13 cellular contexts compared by ENCODE assay signal in the genomic region with DNA sequence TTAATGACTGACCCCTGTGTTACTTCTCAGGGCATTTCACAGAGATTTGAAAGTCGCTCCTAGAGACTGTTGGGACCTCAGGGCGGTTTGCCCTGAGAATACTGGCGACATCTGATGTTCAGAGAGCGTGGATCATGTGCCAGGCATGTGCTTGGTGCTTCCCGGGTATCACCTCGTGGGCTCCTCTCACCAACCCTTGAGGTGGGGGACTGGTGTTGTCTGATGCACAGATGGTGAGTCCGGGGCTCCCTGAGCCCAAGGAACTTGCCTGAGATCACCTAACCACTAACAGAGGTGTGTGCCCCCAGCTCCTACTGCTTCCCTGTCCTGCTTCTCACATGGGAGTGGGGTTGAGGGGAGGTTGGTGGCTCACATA. TPM values are rescaled to one million over a fixed set of nuclear protein-coding genes. Genes with fewer than 3 reads are reported as not detected.
DNase-seq lines count a peak whose midpoint lies in the region; ATAC-seq, FAIRE-seq and TF ChIP-seq lines count a peak whose summit lies in the region.
"Had no signal": no experiment of that assay in that cellular context is flagged by ENCODE, and none has a peak within 500 bp of the region (broad histone marks: within the 10 kb centered on the region; RNA-seq: fewer than 3 reads in every experiment).

No MANE protein-coding gene starts in this region.

- CTCF ChIA-PET in A549 (lab: Yijun Ruan, JAX): interaction anchor here (0.6 to 63.0 kb wide), 13 partner anchors 9 to 309 kb away, joined by 3 to 1675 read pairs (median 7); a partner anchor contains a TSS

- FAIRE-seq in A549 (lab: Jason Lieb, UNC): no peak
- FAIRE-seq: pancreas, TTC549 had no signal

- intact Hi-C loops in psoas muscle (cut with DNase I): loop anchor here (2.0 to 5.0 kb wide), 2 partner anchors 15 to 38 kb away; no protein-coding TSS in a partner anchor
- intact Hi-C loops in testis (cut with DNase I; ENCODE audit: low total_unique reads): no loop called here

- H3K36me3 ChIP-seq in psoas muscle (ENCODE audit: insufficient read depth in 1 of 2, low read depth in 1 of 2) (peaks cover 0 to 15% of the 10 kb centered on the region in 2 donors), testis (ENCODE audit: low read depth, missing control alignments) (no peaks in the 10 kb centered on the region)
- H3K36me3 ChIP-seq: pancreas, spleen had no signal

- peak overlapping the region; percentile 82 to 88; a peak in 5 of 6 replicates for H3K27ac ChIP-seq in A549
- peak overlapping the region; percentile 87 to 95 for H3K27ac ChIP-seq in coronary artery
- peak overlapping the region; percentile 8 for H3K27ac ChIP-seq in psoas muscle
- H3K27ac ChIP-seq in testis: no peak overlapping the region
- H3K27ac ChIP-seq: pancreas had no signal

- no peak for ATAC-seq in A549
- no peak for ATAC-seq in psoas muscle
- ATAC-seq in HG03135 (IDR thresholded peaks at IDR 0.05; ENCODE audit: unreplicated experiment): no peak
- ATAC-seq: pancreas had no signal

- H3K4me1 ChIP-seq in A549: peaks cover 74% of the 10 kb centered on the region
- H3K4me1 ChIP-seq in psoas muscle: peaks cover 72% of the 10 kb centered on the region
- H3K4me1 ChIP-seq in testis: peaks cover 42% of the 10 kb centered on the region

- TF ChIP-seq POLR2A in A549 (IDR thresholded peaks at IDR 0.05; ENCODE audit: low read length) (no peak), testis (IDR thresholded peaks at IDR 0.05) (no peak)

- H3K9me3 ChIP-seq in A549 (no peaks in the 10 kb centered on the region), psoas muscle (no peaks in the 10 kb centered on the region), testis (no peaks in the 10 kb centered on the region)
- H3K9me3 ChIP-seq: pancreas, spleen had no signal

- H3K27me3 ChIP-seq in psoas muscle (ENCODE audit: insufficient read depth in 3 of 3, low read length in 2 of 3): no peaks in the 10 kb centered on the region
- no peaks in the 10 kb centered on the region for H3K27me3 ChIP-seq in testis
- H3K27me3 ChIP-seq: pancreas had no signal

- WGBS in A549 (ENCODE audit: missing lambda C conversion rate): 92% methylated on average over 7 of the region's 7 CpGs
- WGBS in psoas muscle, 3 donors: 67 to 86% (median 75%) methylated on average over 7 of the region's 7 CpGs
- WGBS in testis, 2 donors: 89 to 97% methylated on average over 6 to 7 of the region's 7 CpGs

- H3K4me2 ChIP-seq in A549: no peak overlapping the region; the same call in 2 of the 3 replicates

- no peak for TF ChIP-seq RAD21 in A549 (conservative IDR thresholded peaks at IDR 0.05 in 1 of 2, IDR thresholded peaks at IDR 0.05 in 1 of 2)

- no peak for DNase-seq in A549 (ENCODE audit: low read depth in 1 of 2, low spot score in 1 of 2)
- DNase-seq in NCI-H69 (lab: John Stamatoyannopoulos, UW): peak; percentile 65
- DNase-seq in coronary artery (ENCODE audit: low spot score): no peak
- DNase-seq in psoas muscle: peak; percentile 6 to 30
- DNase-seq in stimulated activated CD4-positive, alpha-beta T cell treated with anti-CD3 and anti-CD28 coated beads, Interleukin-15, amount 100 ng/mL, for 24 hours: no peak
- DNase-seq in pons (ENCODE audit: low spot score): no peak
- DNase-seq in testis: no peak
- DNase-seq: activated T-cell treated with anti-CD3 and anti-CD28 coated beads, Interleukin-2, amount 50 U/mL, for 24 hours; spleen; stimulated activated naive B cell treated with anti-CD40 and anti-IgM and Interleukin-4, amounts not matched to agents 10 μg/mL and 1 μg/mL and 100 μg/mL, for 72 hours had no signal

- POLR2A ChIA-PET in A549 (lab: Yijun Ruan, JAX): interaction anchor here (3.3 kb wide), 1 partner anchor 28 kb away, joined by 29 read pairs; no protein-coding TSS in a partner anchor

- H3K4me3 ChIP-seq in A549 (no peak overlapping the region), coronary artery (peak overlapping the region; percentile 53), psoas muscle (no peak overlapping the region), testis (no peak overlapping the region)
- H3K4me3 ChIP-seq: pancreas, spleen had no signal

- no peak for TF ChIP-seq EP300 in A549 (IDR thresholded peaks at IDR 0.05)

- TF ChIP-seq CTCF in A549 (IDR thresholded peaks at IDR 0.05) (no peak), coronary artery (IDR thresholded peaks at IDR 0.05) (no peak), psoas muscle (IDR thresholded peaks at IDR 0.05) (no peak), testis (IDR thresholded peaks at IDR 0.05) (no peak)

TF ChIP-seq in A549, 52 proteins besides CTCF, POLR2A, EP300 and RAD21:
- TF ChIP-seq SMC3 (IDR thresholded peaks at IDR 0.05) (no peak), TFCP2L1 (CRISPR knock-in tag; IDR thresholded peaks at IDR 0.05) (no peak), MAFK (IDR thresholded peaks at IDR 0.05; ENCODE audit: partially characterized antibody) (no peak)
- TF ChIP-seq, protein P1, sequence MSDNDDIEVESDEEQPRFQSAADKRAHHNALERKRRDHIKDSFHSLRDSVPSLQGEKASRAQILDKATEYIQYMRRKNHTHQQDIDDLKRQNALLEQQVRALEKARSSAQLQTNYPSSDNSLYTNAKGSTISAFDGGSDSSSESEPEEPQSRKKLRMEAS (IDR thresholded peaks at IDR 0.05): peak; percentile 74
- TF ChIP-seq, protein P2, sequence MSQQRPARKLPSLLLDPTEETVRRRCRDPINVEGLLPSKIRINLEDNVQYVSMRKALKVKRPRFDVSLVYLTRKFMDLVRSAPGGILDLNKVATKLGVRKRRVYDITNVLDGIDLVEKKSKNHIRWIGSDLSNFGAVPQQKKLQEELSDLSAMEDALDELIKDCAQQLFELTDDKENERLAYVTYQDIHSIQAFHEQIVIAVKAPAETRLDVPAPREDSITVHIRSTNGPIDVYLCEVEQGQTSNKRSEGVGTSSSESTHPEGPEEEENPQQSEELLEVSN (IDR thresholded peaks at IDR 0.05; ENCODE audit: borderline replicate concordance, low read depth): peak; percentile 50; the same call in 1 of the 2 replicates

RNA-seq across cellular contexts. Expression of a gene that starts 16.2 kb away (rescaled TPM):
- polyA plus RNA-seq in A549 (2011; rRNA removed) (1.8 and 2.6 TPM in 2 replicates), A549 (2017; fragmentation: RNase III; extraction: RNeasy Plus Mini Kit Qiagen cat#74134 plus additional on column Dnase treatment) (11.1 to 20.7 TPM (median 20.0 TPM) in 3 replicates), psoas muscle (10 to 100 TPM; 48.7 to 77.2 (median 59.4) TPM), testis (ENCODE audit: insufficient read depth, low read depth, low replicate concordance) (13.5 TPM)
- 13.2 and 22.4 TPM in 2 replicates for polyA plus RNA-seq in A549 (2012; cell fraction: cytosol; rRNA removed)
- 19.3 and 20.6 TPM in 2 replicates for polyA plus RNA-seq in A549 (2012; cell fraction: nucleus; rRNA removed)
- polyA minus RNA-seq in A549 (2011; rRNA and poly(A)+ RNA removed): 2.4 and 3.4 TPM in 2 replicates
- total RNA-seq in psoas muscle (10 to 100 TPM; 22.0 to 82.1 (median 57.3) TPM), testis (10 to 100 TPM; 14.2 to 16.8 TPM)

Comparison
In these comparisons a context has a peak if more than half of its experiments do, and no peak if none do; other contexts are left out.
1. DNase-seq: peak in NCI-H69 (single experiment) and psoas muscle (2 of 2); none in A549 (0 of 2), coronary artery (single experiment), stimulated activated CD4-positive, alpha-beta T cell treated with anti-CD3 and anti-CD28 coated beads, Interleukin-15, amount 100 ng/mL, for 24 hours (single experiment), pons (single experiment) and testis (single experiment).
2. H3K27ac ChIP-seq: peak in A549 (2 of 2), coronary artery (2 of 2) and psoas muscle (single experiment); none in testis (0 of 2).